In genomic region chr19:49818691-49819331, GRCh38 we compare ENCODE assay signal across 8 cellular contexts. TPM values are rescaled to one million over a fixed set of nuclear protein-coding genes. Genes with fewer than 3 reads are reported as not detected.
DNase-seq lines count a peak whose midpoint lies in the region; ATAC-seq, FAIRE-seq and TF ChIP-seq lines count a peak whose summit lies in the region.

No MANE protein-coding gene starts in this region.

- H3K4me3 ChIP-seq in kidney (ENCODE audit: low read length in 2 of 2) (peak overlapping the region; percentile 94 to 97), thoracic aorta (peak overlapping the region; percentile 96)

- H3K36me3 Mint-ChIP-seq in activated CD4-positive, alpha-beta T cell treated with anti-CD3 and anti-CD28 coated beads for 36 hours (ENCODE audit: low read depth), result peaks cover 5% of the 10 kb centered on the region
- peaks cover 0 to 17% of the 10 kb centered on the region in 2 donors for H3K36me3 Mint-ChIP-seq in activated naive CD4-positive, alpha-beta T cell treated with anti-CD3 and anti-CD28 coated beads, Interleukin-2, amount 50 U/mL, for 72 hours

- no peaks in the 10 kb centered on the region for H3K9me3 Mint-ChIP-seq in activated CD4-positive, alpha-beta T cell treated with anti-CD3 and anti-CD28 coated beads for 36 hours (ENCODE audit: low read depth)
- H3K9me3 Mint-ChIP-seq in activated naive CD4-positive, alpha-beta T cell treated with anti-CD3 and anti-CD28 coated beads, Interleukin-2, amount 50 U/mL, for 72 hours, result no peaks in the 10 kb centered on the region

- H3K4me1 ChIP-seq in kidney (ENCODE audit: control insufficient read depth in 1 of 2, insufficient read depth in 1 of 2, low read depth in 1 of 2, low read length in 2 of 2) (peaks cover 0 to 10% of the 10 kb centered on the region in 2 donors), thoracic aorta (ENCODE audit: control insufficient read depth in 1 of 2, low read depth in 2 of 2) (peaks cover 18 to 20% of the 10 kb centered on the region in 2 donors)

- H3K9ac ChIP-seq in kidney (ENCODE audit: low read length in 2 of 2), result peak overlapping the region; percentile 75 to 88

- H3K9me3 ChIP-seq in kidney (ENCODE audit: control insufficient read depth in 1 of 2, low read length in 2 of 2), result no peaks in the 10 kb centered on the region
- no peaks in the 10 kb centered on the region for H3K9me3 ChIP-seq in thoracic aorta

- intact Hi-C loops in activated CD4-positive, alpha-beta T cell treated with anti-CD3 and anti-CD28 coated beads for 36 hours (cut with DNase I, micrococcal nuclease), result loop anchor here in 1 of 2 experiments (1.0 kb wide), 6 partner anchors 31 to 206 kb away; partner anchors contain the start of genes PNKP, RRAS and VRK3
- intact Hi-C loops in kidney (cut with DNase I), result no loop called here

- peaks cover 7 to 9% of the 10 kb centered on the region in 2 donors for H3K36me3 ChIP-seq in kidney (ENCODE audit: control insufficient read depth in 1 of 2, insufficient read depth in 2 of 2, low read length in 2 of 2)
- peaks cover 5% of the 10 kb centered on the region for H3K36me3 ChIP-seq in thoracic aorta

- no peaks in the 10 kb centered on the region for H3K27me3 Mint-ChIP-seq in activated CD4-positive, alpha-beta T cell treated with anti-CD3 and anti-CD28 coated beads for 36 hours

- POLR2A ChIA-PET in activated CD4-positive, alpha-beta T cell treated with anti-CD3 and anti-CD28 coated beads for 36 hours (lab: Charles Lee), result interaction anchor here (0.7 to 0.9 kb wide), 2 partner anchors 10 to 30 kb away, joined by 3 read pairs; no protein-coding TSS in a partner anchor

- H3K27ac Mint-ChIP-seq in activated CD4-positive, alpha-beta T cell treated with anti-CD3 and anti-CD28 coated beads for 36 hours, result peak overlapping the region; percentile 99
- peak overlapping the region; percentile 99 to 100 for H3K27ac Mint-ChIP-seq in activated naive CD4-positive, alpha-beta T cell treated with anti-CD3 and anti-CD28 coated beads, Interleukin-2, amount 50 U/mL, for 72 hours

- H3K4me3 Mint-ChIP-seq in activated CD4-positive, alpha-beta T cell treated with anti-CD3 and anti-CD28 coated beads for 36 hours, result peak overlapping the region; percentile 87

- H3K27me3 ChIP-seq in thoracic aorta (replicated peaks; ENCODE audit: insufficient read depth), result no peaks in the 10 kb centered on the region

- CTCF ChIA-PET in activated CD4-positive, alpha-beta T cell treated with anti-CD3 and anti-CD28 coated beads for 36 hours (lab: Charles Lee), result interaction anchor here (1.2 to 1.3 kb wide), 2 partner anchors 32 to 110 kb away, joined by 3 to 5 read pairs; partner anchors contain the start of genes ATF5 and NUP62

- H3K4me1 Mint-ChIP-seq in activated CD4-positive, alpha-beta T cell treated with anti-CD3 and anti-CD28 coated beads for 36 hours, result peaks cover 23% of the 10 kb centered on the region

- TF ChIP-seq CTCF in kidney (IDR thresholded peaks at IDR 0.05; ENCODE audit: borderline replicate concordance, extremely low read depth, insufficient read depth), result no peak
- no peak for TF ChIP-seq CTCF in thoracic aorta (IDR thresholded peaks at IDR 0.05)

- no peak for ATAC-seq in activated CD4-positive, alpha-beta T cell treated with anti-CD3 and anti-CD28 coated beads for 36 hours
- no peak for ATAC-seq in activated naive CD4-positive, alpha-beta T cell treated with anti-CD3 and anti-CD28 coated beads, Interleukin-2, amount 50 U/mL, for 72 hours
- ATAC-seq in thoracic aorta (ENCODE audit: insufficient number of reproducible peaks, low FRiP score, low read depth), result no peak
- ATAC-seq in GM21737 (IDR thresholded peaks at IDR 0.05; ENCODE audit: unreplicated experiment), result no peak
- ATAC-seq in GM18511 (IDR thresholded peaks at IDR 0.05; ENCODE audit: unreplicated experiment), result no peak

- DNase-seq in activated CD4-positive, alpha-beta T cell treated with anti-CD3 and anti-CD28 coated beads for 36 hours, result no peak
- DNase-seq in activated CD4-positive, alpha-beta T cell treated with anti-CD3 and anti-CD28 coated beads for 1 hour, result no peak
- DNase-seq in activated naive CD4-positive, alpha-beta T cell treated with anti-CD3 and anti-CD28 coated beads, Interleukin-2, amount 50 U/mL, for 72 hours (ENCODE audit: low spot score in 2 of 2), result no peak
- DNase-seq in kidney (peak; percentile 32), thoracic aorta (ENCODE audit: low spot score) (no peak), middle frontal gyrus (ENCODE audit: extremely low spot score, low spot score) (no peak)

- H3K27ac ChIP-seq in kidney (ENCODE audit: low read depth in 2 of 2, low read length in 2 of 2), result peak overlapping the region in 1 of 2 donors; percentile 99
- H3K27ac ChIP-seq in thoracic aorta, result peak overlapping the region; percentile 90 to 98

- no peak for FAIRE-seq in kidney (lab: Jason Lieb, UNC)

RNA-seq across cellular contexts. Expression of gene MED25, which starts 0.7 kb away (rescaled TPM):
- 10 to 100 TPM; 39.6 to 49.9 TPM for total RNA-seq in activated CD4-positive, alpha-beta T cell treated with anti-CD3 and anti-CD28 coated beads for 36 hours
- total RNA-seq in activated naive CD4-positive, alpha-beta T cell treated with anti-CD3 and anti-CD28 coated beads, Interleukin-2, amount 50 U/mL, for 72 hours, result 10 to 100 TPM; 58.4 to 68.2 TPM
- total RNA-seq in kidney (53.2 TPM), thoracic aorta (10 to 100 TPM; 29.8 to 37.0 TPM)
- polyA plus RNA-seq in kidney (ENCODE audit: insufficient read depth, low read depth, low replicate concordance), result 37.3 TPM

RNA-seq across cellular contexts. Expression of gene FUZ, which starts 5.7 kb away (rescaled TPM):
- 10 to 100 TPM; 15.6 to 18.8 TPM for total RNA-seq in activated CD4-positive, alpha-beta T cell treated with anti-CD3 and anti-CD28 coated beads for 36 hours
- total RNA-seq in activated naive CD4-positive, alpha-beta T cell treated with anti-CD3 and anti-CD28 coated beads, Interleukin-2, amount 50 U/mL, for 72 hours, result 10 to 100 TPM; 14.8 to 24.8 TPM
- total RNA-seq in kidney, result 26.9 TPM
- polyA plus RNA-seq in kidney (ENCODE audit: insufficient read depth, low read depth, low replicate concordance), result 51.2 TPM
- total RNA-seq in thoracic aorta, result 10 to 100 TPM; 23.6 to 27.3 TPM

RNA-seq across cellular contexts. Expression of gene PTOV1, which starts 32.1 kb away (rescaled TPM):
- total RNA-seq in activated CD4-positive, alpha-beta T cell treated with anti-CD3 and anti-CD28 coated beads for 36 hours, result 100 to 1,000 TPM in 1 of 2 experiments, 10 to 100 TPM in 1; 76.9 to 104 TPM
- 100 to 1,000 TPM; 110 TPM for total RNA-seq in activated naive CD4-positive, alpha-beta T cell treated with anti-CD3 and anti-CD28 coated beads, Interleukin-2, amount 50 U/mL, for 72 hours
- total RNA-seq in kidney, result 118 TPM
- polyA plus RNA-seq in kidney (ENCODE audit: insufficient read depth, low read depth, low replicate concordance), result 235 TPM
- total RNA-seq in thoracic aorta, result 10 to 100 TPM; 62.9 to 72.2 TPM

RNA-seq across cellular contexts. Expression of gene PNKP, which starts 48.6 kb away (rescaled TPM):
- 10 to 100 TPM; 59.5 to 65.7 TPM for total RNA-seq in activated CD4-positive, alpha-beta T cell treated with anti-CD3 and anti-CD28 coated beads for 36 hours
- 100 to 1,000 TPM in 1 of 2 donors, 10 to 100 TPM in 1; 90.6 to 119 TPM for total RNA-seq in activated naive CD4-positive, alpha-beta T cell treated with anti-CD3 and anti-CD28 coated beads, Interleukin-2, amount 50 U/mL, for 72 hours
- 101 TPM for total RNA-seq in kidney
- polyA plus RNA-seq in kidney (ENCODE audit: insufficient read depth, low read depth, low replicate concordance), result 45.5 TPM
- total RNA-seq in thoracic aorta, result 10 to 100 TPM; 55.8 to 78.7 TPM

RNA-seq across cellular contexts. Expression of gene AP2A1, which starts 52.0 kb away (rescaled TPM):
- 100 to 1,000 TPM in 1 of 2 experiments, 10 to 100 TPM in 1; 79.4 to 102 TPM for total RNA-seq in activated CD4-positive, alpha-beta T cell treated with anti-CD3 and anti-CD28 coated beads for 36 hours
- total RNA-seq in activated naive CD4-positive, alpha-beta T cell treated with anti-CD3 and anti-CD28 coated beads, Interleukin-2, amount 50 U/mL, for 72 hours, result 100 to 1,000 TPM in 1 of 2 donors, 10 to 100 TPM in 1; 79.0 to 137 TPM
- total RNA-seq in kidney (70.0 TPM), thoracic aorta (10 to 100 TPM; 81.1 to 89.7 TPM)
- polyA plus RNA-seq in kidney (ENCODE audit: insufficient read depth, low read depth, low replicate concordance), result 32.0 TPM
